ENCODE assay signal across 9 cellular contexts in the genomic region with DNA sequence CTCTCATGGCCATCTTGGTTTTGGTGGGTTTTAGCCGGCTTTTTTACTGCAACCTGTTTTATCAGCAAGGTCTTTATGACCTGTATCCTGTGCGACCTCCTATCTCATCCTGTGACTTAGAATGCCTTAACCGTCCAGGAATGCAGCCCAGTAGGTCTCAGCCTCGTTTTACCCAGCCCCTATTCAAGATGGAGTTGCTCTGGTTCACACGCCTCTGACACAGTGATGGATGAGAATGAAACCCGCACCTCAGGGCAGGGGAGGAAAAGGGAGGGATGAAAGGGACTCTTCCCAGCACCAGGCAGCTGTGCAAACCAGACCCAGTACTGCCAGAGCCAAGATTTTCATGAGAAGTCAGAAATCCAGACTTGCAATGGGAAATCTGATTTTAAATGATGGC. TPM values are rescaled to one million over a fixed set of nuclear protein-coding genes. Genes with fewer than 3 reads are reported as not detected.
"Had no signal": no experiment of that assay in that cellular context is flagged by ENCODE, and none has a peak within 500 bp of the region (broad histone marks: within the 10 kb centered on the region; RNA-seq: fewer than 3 reads in every experiment).

No MANE protein-coding gene starts in this region.

RNA-seq across cellular contexts. Expression of a gene that starts 41.7 kb away (rescaled TPM):
- total RNA-seq: activated CD4-positive, alpha-beta memory T cell treated with anti-CD3 and anti-CD28 coated beads for 36 hours; activated CD4-positive, alpha-beta T cell treated with anti-CD3 and anti-CD28 coated beads, Interleukin-2, amount 10 ng/mL, durations not matched to agents 24 days and 14 days; activated CD8-positive, alpha-beta memory T cell treated with anti-CD3 and anti-CD28 coated beads for 36 hours; activated CD8-positive, alpha-beta T cell treated with anti-CD3 and anti-CD28 coated beads for 36 hours; activated naive CD4-positive, alpha-beta T cell treated with anti-CD3 and anti-CD28 coated beads for 36 hours; activated naive CD4-positive, alpha-beta T cell treated with anti-CD3 and anti-CD28 coated beads, Interleukin-2, amount 50 U/mL, for 72 hours; activated naive CD8-positive, alpha-beta T cell treated with anti-CD3 and anti-CD28 coated beads for 36 hours; activated T-helper 1 cell treated with anti-CD3 and anti-CD28 coated beads, Interleukin-12 subunit alpha, Interleukin-12 subunit beta, Interleukin-2, Interleukin-4 antibody, amounts not matched to agents 30 ng/mL and 10 ng/mL and 1 ng/mL, durations not matched to agents 14 hours and 24 hours and 36 hours; body of pancreas had no signal
